8 cellular contexts compared by ENCODE assay signal in the genomic region with DNA sequence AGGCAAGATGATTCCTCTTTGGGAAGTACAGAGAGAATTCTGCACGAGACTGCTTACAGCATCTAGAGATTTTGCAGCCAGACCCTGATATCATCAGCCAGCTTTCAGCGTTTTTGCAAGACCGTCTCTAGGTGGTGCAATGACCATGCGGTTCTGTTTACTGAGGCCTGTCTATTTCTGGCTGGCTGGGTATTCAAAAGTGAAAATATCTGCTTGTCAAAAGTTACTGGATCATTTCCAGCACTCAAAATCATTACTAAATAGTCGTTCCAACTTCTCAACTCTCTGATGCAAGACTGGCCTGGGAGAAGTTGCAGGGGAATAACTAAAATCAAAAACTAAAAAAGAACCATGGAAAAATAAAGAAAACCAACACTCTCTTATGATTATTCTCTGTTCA.
DNase-seq lines count a peak whose midpoint lies in the region; ATAC-seq and TF ChIP-seq lines count a peak whose summit lies in the region.

No MANE protein-coding gene starts in this region.

- H3K27me3 ChIP-seq in right atrium auricular region = no peaks in the 10 kb centered on the region
- H3K27me3 ChIP-seq in rectal smooth muscle tissue (ENCODE audit: control insufficient read depth, insufficient read depth, low read length) = no peaks in the 10 kb centered on the region

- H3K9me3 ChIP-seq in right atrium auricular region = no peaks in the 10 kb centered on the region

- peaks cover 8% of the 10 kb centered on the region for H3K36me3 ChIP-seq in right atrium auricular region
- H3K36me3 ChIP-seq in rectal smooth muscle tissue (ENCODE audit: control insufficient read depth, insufficient read depth, low read length) = no peaks in the 10 kb centered on the region

- H3K4me3 ChIP-seq in right atrium auricular region (no peak overlapping the region), rectal smooth muscle tissue (ENCODE audit: low read length) (no peak overlapping the region)

- H3K36me3 Mint-ChIP-seq in activated naive CD4-positive, alpha-beta T cell treated with anti-CD3 and anti-CD28 coated beads, Interleukin-2, amount 50 U/mL, for 72 hours = peaks cover 17 to 36% of the 10 kb centered on the region in 2 donors

- H3K4me1 ChIP-seq in right atrium auricular region (peaks cover 0 to 36% of the 10 kb centered on the region in 2 donors), rectal smooth muscle tissue (ENCODE audit: control insufficient read depth, insufficient read depth, low read length) (peaks cover 10% of the 10 kb centered on the region)

- H3K27ac Mint-ChIP-seq in activated naive CD4-positive, alpha-beta T cell treated with anti-CD3 and anti-CD28 coated beads, Interleukin-2, amount 50 U/mL, for 72 hours = peak overlapping the region; percentile 31 to 48

- no peaks in the 10 kb centered on the region for H3K9me3 Mint-ChIP-seq in activated naive CD4-positive, alpha-beta T cell treated with anti-CD3 and anti-CD28 coated beads, Interleukin-2, amount 50 U/mL, for 72 hours

- peak; percentile 70 for ATAC-seq in GM18517 (IDR thresholded peaks at IDR 0.05; ENCODE audit: unreplicated experiment)
- ATAC-seq in HG03039 (IDR thresholded peaks at IDR 0.05; ENCODE audit: unreplicated experiment) = peak; percentile 61
- peak in 1 of 2 donors; percentile 46 for ATAC-seq in activated naive CD4-positive, alpha-beta T cell treated with anti-CD3 and anti-CD28 coated beads, Interleukin-2, amount 50 U/mL, for 72 hours
- no peak for ATAC-seq in GM19467 (IDR thresholded peaks at IDR 0.05; ENCODE audit: unreplicated experiment)

- TF ChIP-seq CTCF in right atrium auricular region (IDR thresholded peaks at IDR 0.05) = peak in 1 of 2 donors; percentile 68

- no peak overlapping the region for H3K9ac ChIP-seq in rectal smooth muscle tissue (ENCODE audit: low read length)

- DNase-seq in CD1c-positive myeloid dendritic cell (ENCODE audit: extremely low spot score) (peak; percentile 49), NCI-H526 treated with DMSO at 0.1 percent for 48 hours (lab: John Stamatoyannopoulos, UW) (peak; percentile 27), right atrium auricular region (ENCODE audit: low spot score) (peak; percentile 85)
- DNase-seq in activated naive CD4-positive, alpha-beta T cell treated with anti-CD3 and anti-CD28 coated beads, Interleukin-2, amount 50 U/mL, for 72 hours (ENCODE audit: low spot score in 2 of 2) = no peak

- peak overlapping the region; percentile 65 to 67 for H3K27ac ChIP-seq in right atrium auricular region
- H3K27ac ChIP-seq in rectal smooth muscle tissue (ENCODE audit: low read depth, low read length) = peak overlapping the region; percentile 50

Comparison
In these comparisons a context has a peak if more than half of its experiments do, and no peak if none do; other contexts are left out.
1. DNase-seq: peak in CD1c-positive myeloid dendritic cell (single experiment), NCI-H526 treated with DMSO at 0.1 percent for 48 hours (single experiment) and right atrium auricular region (single experiment); none in activated naive CD4-positive, alpha-beta T cell treated with anti-CD3 and anti-CD28 coated beads, Interleukin-2, amount 50 U/mL, for 72 hours (0 of 2).